8 cellular contexts compared by ENCODE assay signal in the genomic region with DNA sequence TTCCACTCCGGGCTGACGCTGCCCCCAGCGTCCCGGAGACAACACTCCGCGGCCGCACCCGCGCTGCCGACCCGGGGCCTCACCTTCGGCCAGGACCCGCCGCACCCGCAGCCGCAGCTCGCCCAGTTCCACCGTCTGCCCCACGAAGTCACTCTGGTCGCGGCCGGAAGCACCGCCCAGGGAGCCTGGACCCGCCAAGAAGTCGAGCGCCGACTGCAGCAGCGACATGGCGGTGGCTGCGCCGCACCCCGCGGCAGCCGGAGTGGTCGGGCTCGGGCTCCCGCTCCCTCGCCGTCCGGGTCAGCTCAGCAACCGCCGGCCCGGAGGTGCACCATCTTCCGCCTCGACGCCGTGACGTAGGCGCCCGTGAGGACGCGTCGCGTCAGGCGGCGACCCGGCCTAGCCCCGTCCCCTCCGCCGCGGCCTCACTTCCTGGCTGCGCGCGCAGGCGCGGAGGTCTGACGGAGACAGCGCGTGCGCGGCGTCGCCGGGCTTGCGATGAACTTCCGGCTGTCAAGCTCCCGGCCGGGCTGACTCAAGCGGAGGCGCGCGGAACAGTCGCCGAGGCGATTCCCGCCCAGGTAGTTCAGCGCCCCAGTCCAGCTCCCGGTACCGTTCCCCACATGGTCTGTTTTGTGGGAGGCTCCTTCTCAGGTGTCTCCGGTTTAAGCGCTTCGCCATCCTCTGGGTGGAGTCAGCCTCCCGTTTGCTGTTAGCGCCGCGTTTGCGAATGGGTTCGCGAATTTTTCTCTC. TPM values are rescaled to one million over a fixed set of nuclear protein-coding genes. Genes with fewer than 3 reads are reported as not detected.
DNase-seq lines count a peak whose midpoint lies in the region; ATAC-seq and TF ChIP-seq lines count a peak whose summit lies in the region.

A gene (minus strand): TSS at position 357 of the 753 bp plus-strand sequence. CDS start 129 bp downstream, at position 228.
A gene with protein sequence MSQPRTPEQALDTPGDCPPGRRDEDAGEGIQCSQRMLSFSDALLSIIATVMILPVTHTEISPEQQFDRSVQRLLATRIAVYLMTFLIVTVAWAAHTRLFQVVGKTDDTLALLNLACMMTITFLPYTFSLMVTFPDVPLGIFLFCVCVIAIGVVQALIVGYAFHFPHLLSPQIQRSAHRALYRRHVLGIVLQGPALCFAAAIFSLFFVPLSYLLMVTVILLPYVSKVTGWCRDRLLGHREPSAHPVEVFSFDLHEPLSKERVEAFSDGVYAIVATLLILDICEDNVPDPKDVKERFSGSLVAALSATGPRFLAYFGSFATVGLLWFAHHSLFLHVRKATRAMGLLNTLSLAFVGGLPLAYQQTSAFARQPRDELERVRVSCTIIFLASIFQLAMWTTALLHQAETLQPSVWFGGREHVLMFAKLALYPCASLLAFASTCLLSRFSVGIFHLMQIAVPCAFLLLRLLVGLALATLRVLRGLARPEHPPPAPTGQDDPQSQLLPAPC (plus strand): TSS at position 501 of the 753 bp plus-strand sequence. CDS start 15,280 bp downstream, outside the sequence.

- peak within 1 kb of the TSS; percentile 97 to 98 for H3K27ac ChIP-seq in lung (ENCODE audit: low read depth in 1 of 2, low read length in 1 of 2)

- H3K9me3 ChIP-seq in lung (ENCODE audit: control insufficient read depth in 2 of 2, insufficient read depth in 1 of 2, low read length in 1 of 2) = no peaks in the 10 kb centered on the region

- peaks cover 5 to 17% of the 10 kb centered on the region in 2 donors for H3K4me1 ChIP-seq in lung (ENCODE audit: control insufficient read depth in 2 of 2, insufficient read depth in 2 of 2, low read length in 2 of 2)

- no peaks in the 10 kb centered on the region for H3K27me3 ChIP-seq in lung (ENCODE audit: control insufficient read depth, insufficient read depth)

- DNase-seq in CMK (ENCODE audit: low read depth) (peak; percentile 87), GM20000 (ENCODE audit: low spot score) (peak; percentile 99), HS-5 (ENCODE audit: low read depth) (peak; percentile 76), NK-92 (lab: John Stamatoyannopoulos, UW; ENCODE audit: unreplicated experiment) (peak; percentile 81), lung (ENCODE audit: low spot score) (peak; percentile 95)
- DNase-seq in activated CD8-positive, alpha-beta memory T cell treated with anti-CD3 and anti-CD28 coated beads for 24 hours = peak; percentile 98
- peak; percentile 95 for DNase-seq in effector CD4-positive, alpha-beta T cell
- DNase-seq in stimulated activated CD4-positive, alpha-beta T cell treated with anti-CD3 and anti-CD28 coated beads, TNF-alpha, amount 100 ng/mL, for 24 hours (ENCODE audit: low read depth in 3 of 3) = peak; percentile 89 to 95 (median 92)

- no peak for TF ChIP-seq CTCF in GM20000 (IDR thresholded peaks at IDR 0.05; ENCODE audit: extremely low read depth, missing control alignments)
- no peak for TF ChIP-seq CTCF in lung (IDR thresholded peaks at IDR 0.05; ENCODE audit: control extremely low read depth, extremely low read depth)

- H3K36me3 ChIP-seq in lung (ENCODE audit: control insufficient read depth in 2 of 2, insufficient read depth in 2 of 2, low read length in 2 of 2) = peaks cover 0 to 4% of the 10 kb centered on the region in 2 donors

- peak; percentile 96 for ATAC-seq in lung (ENCODE audit: insufficient read depth, low FRiP score)

- H3K4me3 ChIP-seq in lung = peak within 1 kb of the TSS; percentile 93

- 0% methylated on average over 72 to 99 of the region's 99 CpGs for WGBS in lung, 2 donors

RNA-seq across cellular contexts. Expression of the first gene that starts in this region (rescaled TPM):
- 100 to 1,000 TPM; 101 to 156 TPM for total RNA-seq in lung
- 100 to 1,000 TPM; 119 to 178 TPM for polyA plus RNA-seq in lung

RNA-seq across cellular contexts. Expression of the second gene that starts in this region (rescaled TPM):
- total RNA-seq in lung = 10 to 100 TPM; 23.7 to 29.6 TPM
- 10 to 100 TPM; 25.3 to 43.7 TPM for polyA plus RNA-seq in lung

Comparison
In these comparisons a context has a peak if more than half of its experiments do, and no peak if none do; other contexts are left out.
1. Peak in every context shown above with its lines: DNase-seq, ATAC-seq, H3K4me3 ChIP-seq and H3K27ac ChIP-seq.